8 cellular contexts compared by ENCODE assay signal in the genomic region with DNA sequence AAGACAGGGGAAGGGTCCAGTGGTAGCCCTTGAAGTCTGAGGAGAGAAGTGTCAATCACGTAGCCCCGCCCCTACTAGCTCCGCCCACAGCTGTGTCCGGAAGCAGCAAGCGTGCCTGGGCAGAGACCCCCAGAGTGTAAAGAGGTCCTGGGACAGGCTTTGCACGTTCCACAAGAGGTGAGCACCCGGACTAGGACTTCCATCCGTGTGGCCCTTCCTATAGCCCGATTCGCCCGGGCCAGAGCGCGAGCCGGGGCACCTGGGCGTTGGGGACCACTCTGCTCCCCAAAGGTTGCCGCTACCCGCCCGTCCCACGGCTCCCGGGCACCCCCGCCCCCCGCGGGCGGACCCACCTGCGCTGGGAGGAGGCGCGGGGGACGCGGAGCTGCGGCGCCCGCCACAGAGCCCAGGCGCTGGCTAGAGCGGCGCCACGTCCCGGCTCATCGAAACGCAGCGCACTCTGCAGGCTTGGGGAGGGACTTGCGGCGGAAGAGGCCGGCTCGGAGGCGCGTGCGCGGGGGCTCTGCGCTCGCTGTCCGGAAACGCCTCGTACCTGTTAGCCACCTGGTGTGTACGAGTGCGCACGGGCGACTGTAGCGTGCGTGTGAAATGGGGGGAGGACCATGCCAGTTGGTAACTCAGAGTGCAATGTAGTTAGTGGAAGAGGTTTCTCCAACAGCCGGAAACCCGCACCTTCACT. TPM values are rescaled to one million over a fixed set of nuclear protein-coding genes. Genes with fewer than 3 reads are reported as not detected.
DNase-seq lines count a peak whose midpoint lies in the region; ATAC-seq and TF ChIP-seq lines count a peak whose summit lies in the region.

A gene with protein sequence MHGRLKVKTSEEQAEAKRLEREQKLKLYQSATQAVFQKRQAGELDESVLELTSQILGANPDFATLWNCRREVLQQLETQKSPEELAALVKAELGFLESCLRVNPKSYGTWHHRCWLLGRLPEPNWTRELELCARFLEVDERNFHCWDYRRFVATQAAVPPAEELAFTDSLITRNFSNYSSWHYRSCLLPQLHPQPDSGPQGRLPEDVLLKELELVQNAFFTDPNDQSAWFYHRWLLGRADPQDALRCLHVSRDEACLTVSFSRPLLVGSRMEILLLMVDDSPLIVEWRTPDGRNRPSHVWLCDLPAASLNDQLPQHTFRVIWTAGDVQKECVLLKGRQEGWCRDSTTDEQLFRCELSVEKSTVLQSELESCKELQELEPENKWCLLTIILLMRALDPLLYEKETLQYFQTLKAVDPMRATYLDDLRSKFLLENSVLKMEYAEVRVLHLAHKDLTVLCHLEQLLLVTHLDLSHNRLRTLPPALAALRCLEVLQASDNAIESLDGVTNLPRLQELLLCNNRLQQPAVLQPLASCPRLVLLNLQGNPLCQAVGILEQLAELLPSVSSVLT (minus strand): TSS at position 464 of the 700 bp plus-strand sequence. CDS start 482 bp downstream, outside the sequence.

- peak within 1 kb of the TSS; percentile 97 for H3K27ac Mint-ChIP-seq in activated naive CD8-positive, alpha-beta T cell treated with anti-CD3 and anti-CD28 coated beads for 36 hours

- peaks cover 40% of the 10 kb centered on the region for H3K4me1 Mint-ChIP-seq in activated naive CD8-positive, alpha-beta T cell treated with anti-CD3 and anti-CD28 coated beads for 36 hours

- H3K36me3 ChIP-seq in parathyroid adenoma (ENCODE audit: control insufficient read depth, insufficient read depth, low read length): no peaks in the 10 kb centered on the region
- H3K36me3 ChIP-seq in tibial nerve: peaks cover 0 to 39% (median 4%) of the 10 kb centered on the region in 3 donors

- H3K9ac ChIP-seq in parathyroid adenoma: peak within 1 kb of the TSS; percentile 73

- DNase-seq in GM12864 (ENCODE audit: low read depth) (peak; percentile 82), NCI-H1092 (lab: John Stamatoyannopoulos, UW) (peak; percentile 84), SKM-1 treated with dmso at 0.1 percent for 144 hours (lab: John Stamatoyannopoulos, UW; ENCODE audit: unreplicated experiment) (peak; percentile 52), Right ventricle myocardium superior (peak; percentile 93), tibial nerve (ENCODE audit: low spot score in 2 of 2) (peak; percentile 65 to 75)
- DNase-seq in activated naive CD8-positive, alpha-beta T cell treated with anti-CD3 and anti-CD28 coated beads for 36 hours: peak; percentile 94

- ATAC-seq in HG02610 (IDR thresholded peaks at IDR 0.05; ENCODE audit: unreplicated experiment): peak; percentile 86
- ATAC-seq in Right ventricle myocardium superior (ENCODE audit: poor library complexity): peak; percentile 97

- no peaks in the 10 kb centered on the region for H3K9me3 Mint-ChIP-seq in activated naive CD8-positive, alpha-beta T cell treated with anti-CD3 and anti-CD28 coated beads for 36 hours

- TF ChIP-seq CTCF in GM12864 (IDR thresholded peaks at IDR 0.05; ENCODE audit: low read depth, low read length, missing control alignments) (peak; percentile 80), parathyroid adenoma (IDR thresholded peaks at IDR 0.05) (peak; percentile 83), tibial nerve (IDR thresholded peaks at IDR 0.05) (peak; percentile 77 to 92 (median 89))

- peak within 1 kb of the TSS; percentile 95 for H3K4me2 ChIP-seq in parathyroid adenoma (ENCODE audit: low read length)

- peaks cover 8% of the 10 kb centered on the region for H3K36me3 Mint-ChIP-seq in activated naive CD8-positive, alpha-beta T cell treated with anti-CD3 and anti-CD28 coated beads for 36 hours

- intact Hi-C loops in Right ventricle myocardium superior (cut with DNase I): no loop called here

- H2AFZ ChIP-seq in parathyroid adenoma: peak within 1 kb of the TSS; percentile 98

- H3K27ac ChIP-seq in parathyroid adenoma (peak within 1 kb of the TSS; percentile 93), tibial nerve (peak within 1 kb of the TSS; percentile 88 to 99 (median 99))

- H3K9me3 ChIP-seq in parathyroid adenoma (ENCODE audit: control insufficient read depth, low read length) (no peaks in the 10 kb centered on the region), tibial nerve (no peaks in the 10 kb centered on the region)

- H3K4me3 ChIP-seq in GM12864 (ENCODE audit: low read depth, low read length): peak within 1 kb of the TSS; percentile 68
- peak within 1 kb of the TSS; percentile 99 for H3K4me3 ChIP-seq in parathyroid adenoma (ENCODE audit: low read depth, low read length)
- H3K4me3 ChIP-seq in tibial nerve: peak within 1 kb of the TSS; percentile 77 to 99 (median 95)

- WGBS in tibial nerve, 2 donors: 0 to 1% methylated on average over 8 to 26 of the region's 61 CpGs

- no peaks in the 10 kb centered on the region for H3K27me3 Mint-ChIP-seq in activated naive CD8-positive, alpha-beta T cell treated with anti-CD3 and anti-CD28 coated beads for 36 hours

- TF ChIP-seq EP300 in tibial nerve (IDR thresholded peaks at IDR 0.05): peak in 1 of 2 donors; percentile 67

- H3K4me1 ChIP-seq in parathyroid adenoma: peaks cover 11% of the 10 kb centered on the region
- peaks cover 0 to 24% (median 8%) of the 10 kb centered on the region in 4 donors for H3K4me1 ChIP-seq in tibial nerve

- no peaks in the 10 kb centered on the region for H3K27me3 ChIP-seq in parathyroid adenoma (ENCODE audit: control insufficient read depth, insufficient read depth, low read length)
- no peaks in the 10 kb centered on the region for H3K27me3 ChIP-seq in tibial nerve

- TF ChIP-seq POLR2A in tibial nerve (IDR thresholded peaks at IDR 0.05): peak in 1 of 2 donors; percentile 49

- peak within 1 kb of the TSS; percentile 87 for H3K4me3 Mint-ChIP-seq in activated naive CD8-positive, alpha-beta T cell treated with anti-CD3 and anti-CD28 coated beads for 36 hours

- peaks cover 8% of the 10 kb centered on the region for H3K79me2 ChIP-seq in parathyroid adenoma

RNA-seq across cellular contexts. Expression of the gene that starts here (rescaled TPM):
- total RNA-seq in activated naive CD8-positive, alpha-beta T cell treated with anti-CD3 and anti-CD28 coated beads for 36 hours: 10 to 100 TPM; 34.5 to 36.1 TPM
- total RNA-seq in Right ventricle myocardium superior (20.3 TPM), tibial nerve (10 to 100 TPM; 36.5 to 68.4 (median 42.9) TPM)

Comparison
In these comparisons a context has a peak if more than half of its experiments do, and no peak if none do; other contexts are left out.
1. Peak in every context shown above with its lines: DNase-seq, ATAC-seq, H3K4me3 ChIP-seq and H3K27ac ChIP-seq.